Comparison of ENCODE assay signal across 8 cellular contexts in genomic region chr10:113454341-113455061, GRCh38.
DNase-seq lines count a peak whose midpoint lies in the region; ATAC-seq and TF ChIP-seq lines count a peak whose summit lies in the region.

No MANE protein-coding gene starts in this region.

- TF ChIP-seq CTCF in AG10803 (conservative IDR thresholded peaks at IDR 0.05; ENCODE audit: low read length) (peak; percentile 83), GM12874 (IDR thresholded peaks at IDR 0.05; ENCODE audit: insufficient read depth, low read depth, low read length) (peak; percentile 72)

- ATAC-seq in HG02759 (IDR thresholded peaks at IDR 0.05; ENCODE audit: unreplicated experiment) (no peak), GM18868 (IDR thresholded peaks at IDR 0.05; ENCODE audit: unreplicated experiment) (no peak)

- no peaks in the 10 kb centered on the region for H3K4me1 ChIP-seq in NT2/D1 (ENCODE audit: insufficient read depth, insufficient read length)

- H3K36me3 ChIP-seq in NT2/D1 (ENCODE audit: insufficient read depth, insufficient read length, low read length) = no peaks in the 10 kb centered on the region

- peak overlapping the region; percentile 18; the same call in 1 of the 2 replicates for H3K4me3 ChIP-seq in AG10803 (ENCODE audit: low read length)
- no peak overlapping the region for H3K4me3 ChIP-seq in NT2/D1 (ENCODE audit: insufficient read length, low read depth)

- H3K27me3 ChIP-seq in NT2/D1 (ENCODE audit: insufficient read depth, insufficient read length) = no peaks in the 10 kb centered on the region

- no peaks in the 10 kb centered on the region; the same call in 1 of the 2 replicates for H3K9me3 ChIP-seq in NT2/D1 (ENCODE audit: insufficient read depth, low read length)

- no peak overlapping the region for H3K9ac ChIP-seq in NT2/D1 (ENCODE audit: insufficient read length, low read depth)

- DNase-seq in AG10803 (ENCODE audit: low read depth) (peak; percentile 54), NT2/D1 (ENCODE audit: low read depth, low spot score) (peak; percentile 27), ecto neural progenitor cell (ENCODE audit: low spot score) (peak; percentile 76), medulla oblongata (ENCODE audit: extremely low spot score) (peak; percentile 24), NCI-H2171 treated with DMSO at 0.1 percent for 48 hours (lab: John Stamatoyannopoulos, UW) (no peak)
